In the genomic region with DNA sequence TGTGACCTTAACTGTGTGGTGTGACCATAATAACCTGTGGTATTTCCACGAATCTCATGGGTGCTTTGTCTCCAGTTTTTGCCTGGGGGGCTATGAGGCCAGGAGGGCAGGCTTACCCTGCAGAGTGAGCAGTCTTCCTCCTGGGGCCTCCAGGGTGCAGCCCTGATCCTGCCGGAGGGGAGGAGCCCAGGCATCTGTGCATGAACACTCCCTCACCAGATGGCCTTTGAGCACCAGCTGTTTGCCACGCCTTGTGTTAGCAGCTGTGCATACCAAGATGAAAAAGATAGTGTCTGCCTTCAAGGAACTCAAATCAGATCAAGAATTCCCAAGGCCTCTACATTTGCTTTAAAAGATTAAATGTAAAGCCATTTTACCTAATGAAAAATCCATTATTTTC, we compare ENCODE assay signal across 8 cellular contexts.
DNase-seq lines count a peak whose midpoint lies in the region; ATAC-seq and TF ChIP-seq lines count a peak whose summit lies in the region.

No MANE protein-coding gene starts in this region.

- WGBS in mesenchymal stem cell: 17% methylated on average over 3 of the region's 3 CpGs

- no peaks in the 10 kb centered on the region for H3F3A ChIP-seq in MM.1S (ENCODE audit: insufficient read depth, low read length)

- H4K91ac ChIP-seq in mesenchymal stem cell (ENCODE audit: low read length): peak overlapping the region; percentile 34

- H2AK5ac ChIP-seq in mesenchymal stem cell (ENCODE audit: low read length, severe bottlenecking): peak overlapping the region; percentile 39

- no peaks in the 10 kb centered on the region for H3K9me3 Mint-ChIP-seq in stimulated activated naive CD8-positive, alpha-beta T cell treated with anti-CD3 and anti-CD28 coated beads, Interleukin-15, amount 100 ng/mL, for 72 hours
- H3K9me3 Mint-ChIP-seq in activated naive CD8-positive, alpha-beta T cell treated with anti-CD3 and anti-CD28 coated beads, Interleukin-2, amount 50 U/mL, for 24 hours: no peaks in the 10 kb centered on the region

- TF ChIP-seq CTCF in MM.1S (IDR thresholded peaks at IDR 0.05; ENCODE audit: low read length): no peak

- H3K9ac ChIP-seq in MM.1S (ENCODE audit: low read length): no peak overlapping the region
- no peak overlapping the region for H3K9ac ChIP-seq in mesenchymal stem cell (ENCODE audit: low read length)

- H3K14ac ChIP-seq in mesenchymal stem cell (ENCODE audit: low read length in 2 of 2): no peak overlapping the region

- peak; percentile 57 for ATAC-seq in stimulated activated naive CD8-positive, alpha-beta T cell treated with anti-CD3 and anti-CD28 coated beads, Interleukin-15, Interleukin-2, amounts not matched to agents 100 U/mL and 50 U/mL, for 24 hours
- no peak for ATAC-seq in stimulated activated naive CD8-positive, alpha-beta T cell treated with anti-CD3 and anti-CD28 coated beads, Interleukin-15, amount 100 ng/mL, for 72 hours
- peak; percentile 69 for ATAC-seq in activated naive CD8-positive, alpha-beta T cell treated with anti-CD3 and anti-CD28 coated beads, Interleukin-2, amount 50 U/mL, for 24 hours
- ATAC-seq in HG02973 (IDR thresholded peaks at IDR 0.05; ENCODE audit: unreplicated experiment): no peak

- peaks cover 3% of the 10 kb centered on the region; the same call in 1 of the 2 replicates for H4K20me1 ChIP-seq in MM.1S (ENCODE audit: insufficient read depth, low read length)

- H3K27me3 ChIP-seq in MM.1S (replicated peaks; ENCODE audit: insufficient read depth, low read length) (no peaks in the 10 kb centered on the region), mesenchymal stem cell (ENCODE audit: control insufficient read depth in 1 of 2, insufficient read depth in 1 of 2, low read length in 2 of 2) (no peaks in the 10 kb centered on the region)

- no peak overlapping the region for H3K4me3 ChIP-seq in MM.1S (ENCODE audit: low read length)
- H3K4me3 ChIP-seq in mesenchymal stem cell (ENCODE audit: insufficient read depth in 1 of 2, low read depth in 1 of 2, low read length in 2 of 2): no peak overlapping the region

- H3K36me3 Mint-ChIP-seq in activated naive CD8-positive, alpha-beta T cell treated with anti-CD3 and anti-CD28 coated beads, Interleukin-2, amount 50 U/mL, for 24 hours (ENCODE audit: low read depth): peaks cover 46% of the 10 kb centered on the region

- no peak overlapping the region for H3K23ac ChIP-seq in mesenchymal stem cell (ENCODE audit: low read length in 2 of 2)

- H3K27ac ChIP-seq in MM.1S (ENCODE audit: low read length): no peak overlapping the region
- peak overlapping the region; percentile 25 for H3K27ac ChIP-seq in mesenchymal stem cell (ENCODE audit: low read length, poor library complexity, severe bottlenecking)

- peaks cover 17% of the 10 kb centered on the region for H3K79me1 ChIP-seq in mesenchymal stem cell (replicated peaks; ENCODE audit: low read length, poor library complexity, severe bottlenecking)

- H3K4me2 ChIP-seq in MM.1S (ENCODE audit: low read depth, low read length) (no peak overlapping the region), mesenchymal stem cell (ENCODE audit: low read length, poor library complexity, severe bottlenecking) (no peak overlapping the region)

- H3K18ac ChIP-seq in mesenchymal stem cell (ENCODE audit: low read depth in 1 of 2, low read length in 2 of 2): no peak overlapping the region

- H3K4me1 ChIP-seq in MM.1S (ENCODE audit: low read length) (peaks cover 3% of the 10 kb centered on the region; the same call in 1 of the 2 replicates), mesenchymal stem cell (ENCODE audit: control insufficient read depth, insufficient read depth, low read depth, low read length) (peaks cover 30% of the 10 kb centered on the region)

- H3K9me3 ChIP-seq in MM.1S (replicated peaks; ENCODE audit: insufficient read depth, low read length) (no peaks in the 10 kb centered on the region), mesenchymal stem cell (ENCODE audit: control insufficient read depth, low read length) (no peaks in the 10 kb centered on the region)

- H3K27me3 Mint-ChIP-seq in stimulated activated naive CD8-positive, alpha-beta T cell treated with anti-CD3 and anti-CD28 coated beads, Interleukin-15, amount 100 ng/mL, for 72 hours: no peaks in the 10 kb centered on the region
- no peaks in the 10 kb centered on the region for H3K27me3 Mint-ChIP-seq in activated naive CD8-positive, alpha-beta T cell treated with anti-CD3 and anti-CD28 coated beads, Interleukin-2, amount 50 U/mL, for 24 hours

- H2BK5ac ChIP-seq in mesenchymal stem cell (ENCODE audit: low read depth, low read length, poor library complexity, severe bottlenecking): no peak overlapping the region

- H3K79me2 ChIP-seq in MM.1S (ENCODE audit: low read length): peaks cover 99% of the 10 kb centered on the region

- H2BK12ac ChIP-seq in mesenchymal stem cell (ENCODE audit: low read length in 2 of 2): no peak overlapping the region

- H3K27ac Mint-ChIP-seq in stimulated activated naive CD8-positive, alpha-beta T cell treated with anti-CD3 and anti-CD28 coated beads, Interleukin-15, amount 100 ng/mL, for 72 hours: no peak overlapping the region
- H3K27ac Mint-ChIP-seq in activated naive CD8-positive, alpha-beta T cell treated with anti-CD3 and anti-CD28 coated beads, Interleukin-2, amount 50 U/mL, for 24 hours: no peak overlapping the region

- H4K8ac ChIP-seq in mesenchymal stem cell (ENCODE audit: low read length): peak overlapping the region; percentile 7

- DNase-seq in stimulated activated naive CD8-positive, alpha-beta T cell treated with anti-CD3 and anti-CD28 coated beads, Interleukin-15, Interleukin-2, amounts not matched to agents 100 U/mL and 50 U/mL, for 24 hours: no peak
- no peak for DNase-seq in stimulated activated naive CD8-positive, alpha-beta T cell treated with anti-CD3 and anti-CD28 coated beads, Interleukin-15, amount 100 ng/mL, for 72 hours
- DNase-seq in MM.1S (peak; percentile 55), mesenchymal stem cell (peak; percentile 76), anterior cingulate cortex (lab: John Stamatoyannopoulos, UW) (no peak), mucosa of gallbladder (ENCODE audit: low spot score) (no peak)
- DNase-seq in activated naive CD8-positive, alpha-beta T cell treated with anti-CD3 and anti-CD28 coated beads, Interleukin-2, amount 50 U/mL, for 24 hours: no peak

- H2AFZ ChIP-seq in MM.1S (ENCODE audit: low read length) (no peak overlapping the region), mesenchymal stem cell (ENCODE audit: low read depth, low read length) (no peak overlapping the region)

- H3K4me1 Mint-ChIP-seq in stimulated activated naive CD8-positive, alpha-beta T cell treated with anti-CD3 and anti-CD28 coated beads, Interleukin-15, amount 100 ng/mL, for 72 hours: peaks cover 40% of the 10 kb centered on the region
- H3K4me1 Mint-ChIP-seq in activated naive CD8-positive, alpha-beta T cell treated with anti-CD3 and anti-CD28 coated beads, Interleukin-2, amount 50 U/mL, for 24 hours: peaks cover 50% of the 10 kb centered on the region

- H3K4me3 Mint-ChIP-seq in stimulated activated naive CD8-positive, alpha-beta T cell treated with anti-CD3 and anti-CD28 coated beads, Interleukin-15, amount 100 ng/mL, for 72 hours: no peak overlapping the region
- no peak overlapping the region for H3K4me3 Mint-ChIP-seq in activated naive CD8-positive, alpha-beta T cell treated with anti-CD3 and anti-CD28 coated beads, Interleukin-2, amount 50 U/mL, for 24 hours

- no peaks in the 10 kb centered on the region for H3K9me2 ChIP-seq in MM.1S (replicated peaks; ENCODE audit: insufficient read depth, low read length)

- H3K36me3 ChIP-seq in MM.1S (replicated peaks; ENCODE audit: insufficient read depth, low read length) (0 out of 2 replicates have a peak, but pooled peaks cover 4% of the 10 kb centered on the region), mesenchymal stem cell (ENCODE audit: control insufficient read depth in 1 of 2, insufficient read depth in 2 of 2, low read depth in 1 of 2, low read length in 2 of 2) (peaks cover 3 to 48% of the 10 kb centered on the region in 2 experiments)

- H2BK120ac ChIP-seq in mesenchymal stem cell (ENCODE audit: low read depth, low read length): no peak overlapping the region

- no peak overlapping the region for H2BK15ac ChIP-seq in mesenchymal stem cell (ENCODE audit: low read depth, poor library complexity, severe bottlenecking)

- no peak overlapping the region for H3K4ac ChIP-seq in mesenchymal stem cell (ENCODE audit: low read depth in 1 of 2, low read length in 2 of 2)

Comparison
In these comparisons a context has a peak if more than half of its experiments do, and no peak if none do; other contexts are left out.
1. ATAC-seq: peak in stimulated activated naive CD8-positive, alpha-beta T cell treated with anti-CD3 and anti-CD28 coated beads, Interleukin-15, Interleukin-2, amounts not matched to agents 100 U/mL and 50 U/mL, for 24 hours (single experiment) and activated naive CD8-positive, alpha-beta T cell treated with anti-CD3 and anti-CD28 coated beads, Interleukin-2, amount 50 U/mL, for 24 hours (single experiment); none in stimulated activated naive CD8-positive, alpha-beta T cell treated with anti-CD3 and anti-CD28 coated beads, Interleukin-15, amount 100 ng/mL, for 72 hours (single experiment) and HG02973 (single experiment).
2. DNase-seq: peak in MM.1S (single experiment) and mesenchymal stem cell (single experiment); none in stimulated activated naive CD8-positive, alpha-beta T cell treated with anti-CD3 and anti-CD28 coated beads, Interleukin-15, Interleukin-2, amounts not matched to agents 100 U/mL and 50 U/mL, for 24 hours (single experiment), stimulated activated naive CD8-positive, alpha-beta T cell treated with anti-CD3 and anti-CD28 coated beads, Interleukin-15, amount 100 ng/mL, for 72 hours (0 of 2), activated naive CD8-positive, alpha-beta T cell treated with anti-CD3 and anti-CD28 coated beads, Interleukin-2, amount 50 U/mL, for 24 hours (single experiment), anterior cingulate cortex (0 of 58) and mucosa of gallbladder (single experiment).